10 cellular contexts compared by ENCODE assay signal in the genomic region with DNA sequence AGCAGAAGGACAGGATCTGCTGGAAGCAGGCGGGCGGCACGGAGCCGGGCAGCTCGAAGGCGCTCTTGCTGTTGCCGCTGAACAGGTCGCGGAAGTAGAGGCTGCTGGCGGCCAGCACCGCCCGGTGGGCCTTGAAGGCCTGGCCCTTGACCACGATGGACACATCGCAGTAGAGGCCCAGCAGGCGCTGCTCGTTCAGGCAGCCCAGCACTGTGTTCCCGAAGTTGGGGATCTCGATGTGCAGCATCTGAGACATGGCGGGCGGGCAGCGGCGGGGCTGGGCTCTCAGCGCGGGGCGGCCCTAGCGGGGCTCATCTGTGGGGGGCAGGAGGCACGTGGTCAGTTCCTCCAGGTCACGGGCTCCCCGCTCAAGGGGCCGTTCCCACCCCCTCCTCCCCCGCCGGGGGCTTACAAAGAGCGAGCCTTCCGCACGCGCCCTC. TPM values are rescaled to one million over a fixed set of nuclear protein-coding genes. Genes with fewer than 3 reads are reported as not detected.
A peak's percentile ranks its signal among the peaks of the same experiment; 100 is the strongest.
DNase-seq lines count a peak whose midpoint lies in the region; ATAC-seq and TF ChIP-seq lines count a peak whose summit lies in the region.
"Had no signal": no experiment of that assay in that cellular context is flagged by ENCODE, and none has a peak within 500 bp of the region (broad histone marks: within the 10 kb centered on the region; RNA-seq: fewer than 3 reads in every experiment).

No MANE protein-coding gene starts in this region.

- no peak for TF ChIP-seq POLR2A in spleen (IDR thresholded peaks at IDR 0.05)

- H3K27ac ChIP-seq in caudate nucleus (ENCODE audit: low read depth, low read length), result peak overlapping the region; percentile 96
- peak overlapping the region; percentile 98 for H3K27ac ChIP-seq in layer of hippocampus (ENCODE audit: low read depth, low read length)
- H3K27ac ChIP-seq in spleen, result peak overlapping the region in 1 of 8 donors; percentile 90

- in situ Hi-C loops in HAP-1 (cut with MboI; ENCODE audit: low sequenced_read_pairs), result no loop called here

- DNase-seq in HAP-1 (ENCODE audit: low spot score in 2 of 2), result no peak
- peak in 11 of 61 donors; percentile 16 to 64 (median 46) for DNase-seq in caudate nucleus (lab: John Stamatoyannopoulos, UW)
- no peak for DNase-seq in spleen
- no peak for DNase-seq in HCEC 1CT
- DNase-seq in activated gamma-delta T cell treated with Interleukin-2 at 50 U/mL for 16 hours, result no peak
- DNase-seq: T-cell had no signal

- H3K36me3 ChIP-seq in HAP-1 (replicated peaks) (peaks cover 39% of the 10 kb centered on the region), spleen (peaks cover 0 to 50% (median 17%) of the 10 kb centered on the region in 6 donors)

- H3K27me3 ChIP-seq in HAP-1 (ENCODE audit: low read depth) (no peaks in the 10 kb centered on the region), layer of hippocampus (ENCODE audit: control insufficient read depth, insufficient read depth, low read length) (no peaks in the 10 kb centered on the region), spleen (replicated peaks in 1 of 7) (peaks cover 0 to 43% (median 11%) of the 10 kb centered on the region in 7 donors)

- ATAC-seq in GM21447 (IDR thresholded peaks at IDR 0.05; ENCODE audit: unreplicated experiment), result no peak
- ATAC-seq in HG02885 (IDR thresholded peaks at IDR 0.05; ENCODE audit: poor library complexity, unreplicated experiment), result no peak
- ATAC-seq: stimulated activated effector memory CD8-positive, alpha-beta T cell treated with anti-CD3 and anti-CD28 coated beads, Interleukin-12 subunit alpha, Interleukin-12 subunit beta, amount 100 ng/mL, for 72 hours; T-cell had no signal

- TF ChIP-seq CTCF in spleen (IDR thresholded peaks at IDR 0.05 in 8 of 11, conservative IDR thresholded peaks at IDR 0.05 in 3 of 11), result no peak

- 79 to 98% (median 85%) methylated on average over 7 to 36 of the region's 36 CpGs for WGBS in spleen, 5 donors

- peak overlapping the region; percentile 37; the same call in 1 of the 2 replicates for H3K4me3 ChIP-seq in HAP-1
- peak overlapping the region in 5 of 8 donors; percentile 43 to 69 (median 49) for H3K4me3 ChIP-seq in spleen

- H3K9me3 ChIP-seq in HAP-1, result no peaks in the 10 kb centered on the region
- H3K9me3 ChIP-seq in spleen, result no peaks in the 10 kb centered on the region

- intact Hi-C loops in spleen (cut with DNase I; ENCODE audit: low total_unique reads), result no loop called here

- H3K4me1 ChIP-seq in HAP-1 (peaks cover 30% of the 10 kb centered on the region), spleen (peaks cover 19 to 100% (median 88%) of the 10 kb centered on the region in 6 donors)

RNA-seq across cellular contexts. Expression of a gene that starts 44.8 kb away (rescaled TPM):
- 10 to 100 TPM; 17.0 to 34.9 (median 26.5) TPM for total RNA-seq in spleen
- 1 to 10 TPM; 2.1 to 7.9 (median 2.4) TPM for polyA plus RNA-seq in spleen
